8 cellular contexts compared by ENCODE assay signal in the genomic region with DNA sequence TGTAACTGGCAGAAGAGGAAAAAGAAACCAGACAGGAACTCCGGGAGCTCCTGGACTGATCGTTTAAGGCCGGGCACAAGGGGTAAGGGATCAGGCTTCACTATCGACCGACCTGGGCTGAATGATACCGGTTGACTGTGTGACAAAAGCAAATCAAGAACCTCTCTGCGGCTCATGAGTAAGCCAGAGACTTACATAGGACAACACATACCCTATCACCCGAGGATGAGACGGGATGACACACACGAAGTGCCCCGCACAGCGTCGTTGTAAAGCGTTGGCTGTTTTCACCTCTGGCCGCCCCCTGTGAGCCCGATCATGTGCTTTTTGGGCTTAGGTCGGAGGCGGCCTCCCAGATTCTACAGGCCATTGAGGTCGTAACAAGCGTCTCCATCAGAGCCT. TPM values are rescaled to one million over a fixed set of nuclear protein-coding genes. Genes with fewer than 3 reads are reported as not detected.
A peak's percentile ranks its signal among the peaks of the same experiment; 100 is the strongest.
DNase-seq lines count a peak whose midpoint lies in the region; ATAC-seq, FAIRE-seq and TF ChIP-seq lines count a peak whose summit lies in the region.

No MANE protein-coding gene starts in this region.

- WGBS in H1 (ENCODE audit: extremely low coverage in 1 of 2, insufficient coverage in 1 of 2, insufficient read length in 1 of 2, insufficient replicate concordance in 2 of 2, low coverage in 1 of 2, low lambda C conversion rate in 2 of 2, missing lambda C conversion rate in 1 of 2), 2 experiments = 7% methylated on average over 20 of the region's 20 CpGs; no CpG with 5 or more reads in 1 of the 2 experiments

- no peak overlapping the region for H3K23ac ChIP-seq in H1 (ENCODE audit: insufficient read length)

- no peak for FAIRE-seq in H1 (lab: Jason Lieb, UNC)

- DNase-seq in GM19240 (ENCODE audit: insufficient read length, low spot score) (peak; percentile 26), H1 (ENCODE audit: low read depth in 1 of 2, low spot score in 2 of 2) (no peak), substantia nigra (lab: John Stamatoyannopoulos, UW) (peak in 1 of 49 donors; percentile 36), NCI-H774 (lab: John Stamatoyannopoulos, UW) (no peak), NK-92 (lab: John Stamatoyannopoulos, UW; ENCODE audit: unreplicated experiment) (no peak)
- DNase-seq in activated CD4-positive, alpha-beta memory T cell treated with anti-CD3 and anti-CD28 coated beads, Interleukin-2, amount 10 ng/mL, durations not matched to agents 7 days and 5 days = peak; percentile 61
- no peak for DNase-seq in natural killer cell treated with Interleukin-12 subunit alpha and Interleukin-12 subunit beta and Interleukin-15 and Interleukin-18, amount 100 ng/mL, for 72 hours (ENCODE audit: low spot score)

- peak overlapping the region; percentile 93 for H2BK5ac ChIP-seq in H1 (ENCODE audit: low read depth, low read length)

- peak overlapping the region; percentile 70 for H3K4me3 Mint-ChIP-seq in activated CD4-positive, alpha-beta memory T cell treated with anti-CD3 and anti-CD28 coated beads, Interleukin-2, amount 10 ng/mL, durations not matched to agents 7 days and 5 days
- peak overlapping the region; percentile 72 for H3K4me3 Mint-ChIP-seq in natural killer cell treated with Interleukin-12 subunit alpha and Interleukin-12 subunit beta and Interleukin-15 and Interleukin-18, amount 100 ng/mL, for 72 hours

- H3K9me3 ChIP-seq in HUES6 (ENCODE audit: control insufficient read depth, insufficient read depth, low read depth, low read length) (no peaks in the 10 kb centered on the region), H1 (ENCODE audit: insufficient read depth in 2 of 2, low read depth in 1 of 2, low read length in 1 of 2) (no peaks in the 10 kb centered on the region)

- 0 out of 2 replicates have a peak, but pooled peaks cover under 1% of the 10 kb centered on the region for H3K36me3 ChIP-seq in HUES6 (ENCODE audit: control insufficient read depth, insufficient read depth, low read length)
- H3K36me3 ChIP-seq in H1 (ENCODE audit: control insufficient read depth in 2 of 4, insufficient read depth in 4 of 4, low read length in 3 of 4) = no peaks in the 10 kb centered on the region; a peak in 1 of 8 replicates

- peak overlapping the region; percentile 100 for H3K18ac ChIP-seq in H1 (ENCODE audit: extremely low read depth, low read length)

- H3K9ac ChIP-seq in HUES6 (ENCODE audit: low read length) (peak overlapping the region; percentile 90), H1 (replicated peaks in 1 of 4; ENCODE audit: extremely low read depth in 1 of 4, low read depth in 3 of 4, low read length in 3 of 4) (peak overlapping the region in 3 of 4 experiments; percentile 73 to 83 (median 78); a peak in 6 of 7 replicates)

- CTCF ChIA-PET in activated CD4-positive, alpha-beta memory T cell treated with anti-CD3 and anti-CD28 coated beads, Interleukin-2, amount 10 ng/mL, durations not matched to agents 7 days and 5 days (lab: Charles Lee) = interaction anchor here (0.9 to 1.4 kb wide), 5 partner anchors 15 to 42 kb away, joined by 3 to 4 read pairs (median 3); no protein-coding TSS in a partner anchor
- CTCF ChIA-PET in H1 (lab: Charles Lee; ENCODE audit: partially characterized antibody) = interaction anchor here (1.7 to 18.0 kb wide), 3 partner anchors 13 to 33 kb away, joined by 6 to 202 read pairs (median 42); a partner anchor contains a TSS

- ATAC-seq in natural killer cell treated with Interleukin-12 subunit alpha and Interleukin-12 subunit beta and Interleukin-15 and Interleukin-18, amount 100 ng/mL, for 72 hours = peak; percentile 52 to 69

- no peaks in the 10 kb centered on the region for H3K9me3 Mint-ChIP-seq in activated CD4-positive, alpha-beta memory T cell treated with anti-CD3 and anti-CD28 coated beads, Interleukin-2, amount 10 ng/mL, durations not matched to agents 7 days and 5 days
- no peaks in the 10 kb centered on the region for H3K9me3 Mint-ChIP-seq in natural killer cell treated with Interleukin-12 subunit alpha and Interleukin-12 subunit beta and Interleukin-15 and Interleukin-18, amount 100 ng/mL, for 72 hours

- TF ChIP-seq POLR2A in H1 (IDR thresholded peaks at IDR 0.05; ENCODE audit: control extremely low read depth in 1 of 2, low read depth in 2 of 2, low read length in 2 of 2) = peak in 1 of 2 experiments; percentile 61; a peak in 2 of 3 replicates

- peak overlapping the region; percentile 89 for H2BK12ac ChIP-seq in H1 (ENCODE audit: low read depth, low read length)

- peak overlapping the region; percentile 98; the same call in 1 of the 2 replicates for H4K8ac ChIP-seq in H1 (ENCODE audit: extremely low read depth, insufficient read depth, low read length)

- H4K91ac ChIP-seq in H1 (replicated peaks; ENCODE audit: insufficient read length, low read length) = peak overlapping the region; percentile 54

- H2AK5ac ChIP-seq in H1 (ENCODE audit: low read depth, low read length) = peak overlapping the region; percentile 86

- H3K4me1 ChIP-seq in HUES6 (ENCODE audit: control insufficient read depth, insufficient read depth, low read length) (peaks cover 48% of the 10 kb centered on the region), H1 (replicated peaks in 1 of 4; ENCODE audit: control insufficient read depth in 3 of 4, insufficient read depth in 4 of 4, low read length in 3 of 4) (peaks cover 14 to 31% (median 18%) of the 10 kb centered on the region in 4 experiments)

- H4K20me1 ChIP-seq in H1 (replicated peaks in 1 of 2; ENCODE audit: control insufficient read depth in 1 of 2, insufficient read depth in 2 of 2, low read length in 2 of 2) = peaks cover 0 to 4% of the 10 kb centered on the region in 2 experiments

- TF ChIP-seq CTCF in H1 (IDR thresholded peaks at IDR 0.05; ENCODE audit: control extremely low read depth in 1 of 3, insufficient read depth in 1 of 3, low read depth in 1 of 3, low read length in 3 of 3) = no peak

- H3K27me3 ChIP-seq in HUES6 (ENCODE audit: control insufficient read depth, insufficient read depth, low read length) = no peaks in the 10 kb centered on the region
- H3K27me3 ChIP-seq in H1 (replicated peaks in 1 of 4; ENCODE audit: control insufficient read depth in 3 of 4, extremely low read depth in 1 of 4, insufficient read depth in 3 of 4, low read length in 3 of 4) = no peaks in the 10 kb centered on the region

- H3K4me2 ChIP-seq in H1 (ENCODE audit: insufficient read depth in 1 of 2, low read depth in 2 of 2, low read length in 2 of 2) = peak overlapping the region; percentile 98 to 99

- peak overlapping the region; percentile 98 for H2BK120ac ChIP-seq in H1 (replicated peaks; ENCODE audit: low read depth, low read length)

- H3K56ac ChIP-seq in H1 (replicated peaks; ENCODE audit: insufficient read length, low read depth, low read length) = peak overlapping the region; percentile 95

- H3K27ac ChIP-seq in HUES6 (ENCODE audit: low read depth, low read length) (peak overlapping the region; percentile 91), H1 (ENCODE audit: low read depth, low read length) (peak overlapping the region; percentile 85), substantia nigra (ENCODE audit: low read depth, low read length, poor library complexity, severe bottlenecking) (peak overlapping the region; percentile 30)

- peaks cover 17% of the 10 kb centered on the region for H3K23me2 ChIP-seq in H1 (ENCODE audit: low read depth, low read length)

- H3K4ac ChIP-seq in H1 (replicated peaks; ENCODE audit: insufficient read length, low read depth, low read length) = peak overlapping the region; percentile 54

- no peak overlapping the region for H3K14ac ChIP-seq in H1 (ENCODE audit: insufficient read length)

- H4K5ac ChIP-seq in H1 (ENCODE audit: insufficient read length, low read depth, low read length) = peak overlapping the region; percentile 55

- no peak for TF ChIP-seq RAD21 in H1 (IDR thresholded peaks at IDR 0.05 in 1 of 2, conservative IDR thresholded peaks at IDR 0.05 in 1 of 2; ENCODE audit: low read depth in 2 of 2, low read length in 2 of 2)

- peak overlapping the region; percentile 10; the same call in 1 of the 2 replicates for H2BK20ac ChIP-seq in H1 (ENCODE audit: low read length)

- POLR2A ChIA-PET in activated CD4-positive, alpha-beta memory T cell treated with anti-CD3 and anti-CD28 coated beads, Interleukin-2, amount 10 ng/mL, durations not matched to agents 7 days and 5 days (lab: Charles Lee) = interaction anchor here (0.7 to 9.1 kb wide), 12 partner anchors 12 to 618 kb away, joined by 3 to 113 read pairs (median 7); a partner anchor contains a TSS
- POLR2A ChIA-PET in H1 (lab: Charles Lee; ENCODE audit: partially characterized antibody) = interaction anchor here (0.6 to 17.6 kb wide), 9 partner anchors 12 to 771 kb away, joined by 3 to 388 read pairs (median 5); a partner anchor contains a TSS

- H3K4me3 ChIP-seq in HUES6 (ENCODE audit: low read depth, low read length) (peak overlapping the region; percentile 71), H1 (ENCODE audit: extremely low read depth in 1 of 4, insufficient read depth in 2 of 4, low read depth in 3 of 4, low read length in 4 of 4) (peak overlapping the region; percentile 42 to 98 (median 62))

- peak overlapping the region; percentile 99; the same call in 1 of the 2 replicates for H2BK15ac ChIP-seq in H1 (ENCODE audit: low read length)

- H2AFZ ChIP-seq in H1 (ENCODE audit: low read length) = no peak overlapping the region; the same call in 1 of the 2 replicates

- TF ChIP-seq EP300 in H1 (IDR thresholded peaks at IDR 0.05; ENCODE audit: borderline replicate concordance in 1 of 2, low read depth in 2 of 2, low read length in 2 of 2) = no peak

- peaks cover 19% of the 10 kb centered on the region for H3K36me3 Mint-ChIP-seq in activated CD4-positive, alpha-beta memory T cell treated with anti-CD3 and anti-CD28 coated beads, Interleukin-2, amount 10 ng/mL, durations not matched to agents 7 days and 5 days (ENCODE audit: low read depth)
- H3K36me3 Mint-ChIP-seq in natural killer cell treated with Interleukin-12 subunit alpha and Interleukin-12 subunit beta and Interleukin-15 and Interleukin-18, amount 100 ng/mL, for 72 hours = no peaks in the 10 kb centered on the region

- no peaks in the 10 kb centered on the region for H3K27me3 Mint-ChIP-seq in activated CD4-positive, alpha-beta memory T cell treated with anti-CD3 and anti-CD28 coated beads, Interleukin-2, amount 10 ng/mL, durations not matched to agents 7 days and 5 days
- H3K27me3 Mint-ChIP-seq in natural killer cell treated with Interleukin-12 subunit alpha and Interleukin-12 subunit beta and Interleukin-15 and Interleukin-18, amount 100 ng/mL, for 72 hours = no peaks in the 10 kb centered on the region

- peaks cover 34% of the 10 kb centered on the region for H3K4me1 Mint-ChIP-seq in activated CD4-positive, alpha-beta memory T cell treated with anti-CD3 and anti-CD28 coated beads, Interleukin-2, amount 10 ng/mL, durations not matched to agents 7 days and 5 days
- H3K4me1 Mint-ChIP-seq in natural killer cell treated with Interleukin-12 subunit alpha and Interleukin-12 subunit beta and Interleukin-15 and Interleukin-18, amount 100 ng/mL, for 72 hours (ENCODE audit: low read depth in 2 of 2) = peaks cover 24% of the 10 kb centered on the region in 2 donors

- H3K27ac Mint-ChIP-seq in activated CD4-positive, alpha-beta memory T cell treated with anti-CD3 and anti-CD28 coated beads, Interleukin-2, amount 10 ng/mL, durations not matched to agents 7 days and 5 days = peak overlapping the region; percentile 87
- H3K27ac Mint-ChIP-seq in natural killer cell treated with Interleukin-12 subunit alpha and Interleukin-12 subunit beta and Interleukin-15 and Interleukin-18, amount 100 ng/mL, for 72 hours = peak overlapping the region; percentile 82 to 92

- peaks cover 16 to 49% of the 10 kb centered on the region in 2 experiments for H3K79me2 ChIP-seq in H1 (ENCODE audit: control insufficient read depth in 1 of 2, insufficient read depth in 2 of 2, low read length in 2 of 2)

- H3K79me1 ChIP-seq in H1 (ENCODE audit: low read depth, low read length) = peaks cover 2% of the 10 kb centered on the region

RNA-seq across cellular contexts. Expression of a gene that starts 0.7 kb away (rescaled TPM):
- total RNA-seq in activated CD4-positive, alpha-beta memory T cell treated with anti-CD3 and anti-CD28 coated beads, Interleukin-2, amount 10 ng/mL, durations not matched to agents 7 days and 5 days = 10 to 100 TPM; 28.0 to 33.5 TPM
- 76.7 and 77.7 TPM in 2 replicates for total RNA-seq in H1 (2021; fragmentation: NEBNext Ultra II Directional; extraction: Animal tissue kit (Norgen Biotek cat#: 25700))
- 49.7 and 74.5 TPM in 2 replicates for polyA plus RNA-seq in H1 (2011; rRNA removed)
- 47.5 TPM for polyA plus RNA-seq in H1 (2011; cell fraction: cytosol; rRNA removed)
- polyA plus RNA-seq in H1 (2011; cell fraction: nucleus; rRNA removed) = 57.4 TPM
- 32.6 to 40.3 TPM (median 35.4 TPM) in 4 replicates for polyA plus RNA-seq in H1 (2012, experiment 1 of 2)
- 37.6 TPM for polyA plus RNA-seq in H1 (2012, experiment 2 of 2)
- 52.6 TPM for polyA plus RNA-seq in H1 (2013, experiment 1 of 2)
- polyA plus RNA-seq in H1 (2013, experiment 2 of 2) = 60.1 TPM
- 42.7 and 55.0 TPM in 2 replicates for polyA minus RNA-seq in H1 (2011; rRNA and poly(A)+ RNA removed)
- 37.8 TPM for polyA minus RNA-seq in H1 (2011; cell fraction: cytosol; rRNA and poly(A)+ RNA removed)
- 20.0 TPM for polyA minus RNA-seq in H1 (2011; cell fraction: nucleus; rRNA and poly(A)+ RNA removed)
- total RNA-seq in natural killer cell treated with Interleukin-12 subunit alpha and Interleukin-12 subunit beta and Interleukin-15 and Interleukin-18, amount 100 ng/mL, for 72 hours = 10 to 100 TPM; 23.2 to 38.5 TPM

RNA-seq across cellular contexts. Expression of a gene that starts 31.4 kb away (rescaled TPM):
- total RNA-seq in activated CD4-positive, alpha-beta memory T cell treated with anti-CD3 and anti-CD28 coated beads, Interleukin-2, amount 10 ng/mL, durations not matched to agents 7 days and 5 days = 1 to 10 TPM; 1.1 to 1.7 TPM
- 193 TPM in 2 replicates for total RNA-seq in H1 (2021; fragmentation: NEBNext Ultra II Directional; extraction: Animal tissue kit (Norgen Biotek cat#: 25700))
- polyA plus RNA-seq in H1 (2011; rRNA removed) = 26.8 and 33.6 TPM in 2 replicates
- polyA plus RNA-seq in H1 (2011; cell fraction: cytosol; rRNA removed) = 26.1 TPM
- polyA plus RNA-seq in H1 (2011; cell fraction: nucleus; rRNA removed) = 27.8 TPM
- 116 to 146 TPM (median 142 TPM) in 4 replicates for polyA plus RNA-seq in H1 (2012, experiment 1 of 2)
- polyA plus RNA-seq in H1 (2012, experiment 2 of 2) = 93.0 TPM
- polyA plus RNA-seq in H1 (2013, experiment 1 of 2) = 124 TPM
- 130 TPM for polyA plus RNA-seq in H1 (2013, experiment 2 of 2)
- polyA minus RNA-seq in H1 (2011; rRNA and poly(A)+ RNA removed) = 14.4 and 18.9 TPM in 2 replicates
- 50.8 TPM for polyA minus RNA-seq in H1 (2011; cell fraction: cytosol; rRNA and poly(A)+ RNA removed)
- 14.0 TPM for polyA minus RNA-seq in H1 (2011; cell fraction: nucleus; rRNA and poly(A)+ RNA removed)
- under 1 TPM in 1 of 2 donors, not detected in 1; 0.76 TPM for total RNA-seq in natural killer cell treated with Interleukin-12 subunit alpha and Interleukin-12 subunit beta and Interleukin-15 and Interleukin-18, amount 100 ng/mL, for 72 hours

RNA-seq across cellular contexts. Expression of a gene that starts 32.9 kb away (rescaled TPM):
- total RNA-seq in activated CD4-positive, alpha-beta memory T cell treated with anti-CD3 and anti-CD28 coated beads, Interleukin-2, amount 10 ng/mL, durations not matched to agents 7 days and 5 days = 10 to 100 TPM; 92.8 to 94.1 TPM
- total RNA-seq in H1 (2021; fragmentation: NEBNext Ultra II Directional; extraction: Animal tissue kit (Norgen Biotek cat#: 25700)) = 94.2 and 95.5 TPM in 2 replicates
- 98.4 and 148 TPM in 2 replicates for polyA plus RNA-seq in H1 (2011; rRNA removed)
- 114 TPM for polyA plus RNA-seq in H1 (2011; cell fraction: cytosol; rRNA removed)
- 38.7 TPM for polyA plus RNA-seq in H1 (2011; cell fraction: nucleus; rRNA removed)
- 75.0 to 122 TPM (median 90.1 TPM) in 4 replicates for polyA plus RNA-seq in H1 (2012, experiment 1 of 2)
- 222 TPM for polyA plus RNA-seq in H1 (2012, experiment 2 of 2)
- polyA plus RNA-seq in H1 (2013, experiment 1 of 2) = 120 TPM
- polyA plus RNA-seq in H1 (2013, experiment 2 of 2) = 134 TPM
- 33.6 and 51.7 TPM in 2 replicates for polyA minus RNA-seq in H1 (2011; rRNA and poly(A)+ RNA removed)
- polyA minus RNA-seq in H1 (2011; cell fraction: cytosol; rRNA and poly(A)+ RNA removed) = 50.3 TPM
- polyA minus RNA-seq in H1 (2011; cell fraction: nucleus; rRNA and poly(A)+ RNA removed) = 18.1 TPM
- 100 to 1,000 TPM; 209 to 243 TPM for total RNA-seq in natural killer cell treated with Interleukin-12 subunit alpha and Interleukin-12 subunit beta and Interleukin-15 and Interleukin-18, amount 100 ng/mL, for 72 hours

Comparison
In these comparisons a context has a peak if more than half of its experiments do, and no peak if none do; other contexts are left out.
1. DNase-seq: peak in GM19240 (single experiment) and activated CD4-positive, alpha-beta memory T cell treated with anti-CD3 and anti-CD28 coated beads, Interleukin-2, amount 10 ng/mL, durations not matched to agents 7 days and 5 days (single experiment); none in H1 (0 of 2), natural killer cell treated with Interleukin-12 subunit alpha and Interleukin-12 subunit beta and Interleukin-15 and Interleukin-18, amount 100 ng/mL, for 72 hours (single experiment), NCI-H774 (single experiment) and NK-92 (single experiment).
2. H3K27ac ChIP-seq: peak in every context shown above with its lines; median percentile 91 in HUES6; 85 in H1; 30 in substantia nigra.
3. RNA of a gene that starts 31.4 kb away (total RNA-seq): 193 TPM in H1; 1.1 to 1.7 TPM in activated CD4-positive, alpha-beta memory T cell treated with anti-CD3 and anti-CD28 coated beads, Interleukin-2, amount 10 ng/mL, durations not matched to agents 7 days and 5 days and 0.76 TPM in natural killer cell treated with Interleukin-12 subunit alpha and Interleukin-12 subunit beta and Interleukin-15 and Interleukin-18, amount 100 ng/mL, for 72 hours; every median in the first group is over 10 times any median in the second.